ENCODE assay signal across 1 cellular context in the genomic region with DNA sequence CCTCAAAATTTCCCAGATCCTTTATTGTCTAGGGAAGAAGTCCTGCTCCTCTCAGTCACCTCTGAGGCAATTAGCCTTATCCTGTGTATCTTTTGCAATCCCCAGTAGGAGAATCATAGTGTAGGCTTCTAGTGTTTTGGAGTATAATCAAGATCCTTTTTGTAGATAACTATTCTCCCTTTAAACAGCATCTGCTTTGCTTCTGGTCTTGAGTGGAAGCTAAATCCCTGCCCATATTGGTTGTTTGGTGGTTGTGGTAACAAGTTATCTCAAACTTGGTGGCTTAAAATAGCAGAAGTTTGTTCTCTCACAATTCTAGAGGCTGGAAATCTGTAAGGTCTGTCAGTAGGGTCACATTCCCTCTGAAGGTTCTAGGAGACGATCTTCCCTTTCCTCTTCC.
TF ChIP-seq lines count a peak whose summit lies in the region.

No MANE protein-coding gene starts in this region.

TF ChIP-seq in H1, 55 proteins besides CTCF, POLR2A, EP300 and RAD21 (continued from another document):
- TF ChIP-seq, protein P1, sequence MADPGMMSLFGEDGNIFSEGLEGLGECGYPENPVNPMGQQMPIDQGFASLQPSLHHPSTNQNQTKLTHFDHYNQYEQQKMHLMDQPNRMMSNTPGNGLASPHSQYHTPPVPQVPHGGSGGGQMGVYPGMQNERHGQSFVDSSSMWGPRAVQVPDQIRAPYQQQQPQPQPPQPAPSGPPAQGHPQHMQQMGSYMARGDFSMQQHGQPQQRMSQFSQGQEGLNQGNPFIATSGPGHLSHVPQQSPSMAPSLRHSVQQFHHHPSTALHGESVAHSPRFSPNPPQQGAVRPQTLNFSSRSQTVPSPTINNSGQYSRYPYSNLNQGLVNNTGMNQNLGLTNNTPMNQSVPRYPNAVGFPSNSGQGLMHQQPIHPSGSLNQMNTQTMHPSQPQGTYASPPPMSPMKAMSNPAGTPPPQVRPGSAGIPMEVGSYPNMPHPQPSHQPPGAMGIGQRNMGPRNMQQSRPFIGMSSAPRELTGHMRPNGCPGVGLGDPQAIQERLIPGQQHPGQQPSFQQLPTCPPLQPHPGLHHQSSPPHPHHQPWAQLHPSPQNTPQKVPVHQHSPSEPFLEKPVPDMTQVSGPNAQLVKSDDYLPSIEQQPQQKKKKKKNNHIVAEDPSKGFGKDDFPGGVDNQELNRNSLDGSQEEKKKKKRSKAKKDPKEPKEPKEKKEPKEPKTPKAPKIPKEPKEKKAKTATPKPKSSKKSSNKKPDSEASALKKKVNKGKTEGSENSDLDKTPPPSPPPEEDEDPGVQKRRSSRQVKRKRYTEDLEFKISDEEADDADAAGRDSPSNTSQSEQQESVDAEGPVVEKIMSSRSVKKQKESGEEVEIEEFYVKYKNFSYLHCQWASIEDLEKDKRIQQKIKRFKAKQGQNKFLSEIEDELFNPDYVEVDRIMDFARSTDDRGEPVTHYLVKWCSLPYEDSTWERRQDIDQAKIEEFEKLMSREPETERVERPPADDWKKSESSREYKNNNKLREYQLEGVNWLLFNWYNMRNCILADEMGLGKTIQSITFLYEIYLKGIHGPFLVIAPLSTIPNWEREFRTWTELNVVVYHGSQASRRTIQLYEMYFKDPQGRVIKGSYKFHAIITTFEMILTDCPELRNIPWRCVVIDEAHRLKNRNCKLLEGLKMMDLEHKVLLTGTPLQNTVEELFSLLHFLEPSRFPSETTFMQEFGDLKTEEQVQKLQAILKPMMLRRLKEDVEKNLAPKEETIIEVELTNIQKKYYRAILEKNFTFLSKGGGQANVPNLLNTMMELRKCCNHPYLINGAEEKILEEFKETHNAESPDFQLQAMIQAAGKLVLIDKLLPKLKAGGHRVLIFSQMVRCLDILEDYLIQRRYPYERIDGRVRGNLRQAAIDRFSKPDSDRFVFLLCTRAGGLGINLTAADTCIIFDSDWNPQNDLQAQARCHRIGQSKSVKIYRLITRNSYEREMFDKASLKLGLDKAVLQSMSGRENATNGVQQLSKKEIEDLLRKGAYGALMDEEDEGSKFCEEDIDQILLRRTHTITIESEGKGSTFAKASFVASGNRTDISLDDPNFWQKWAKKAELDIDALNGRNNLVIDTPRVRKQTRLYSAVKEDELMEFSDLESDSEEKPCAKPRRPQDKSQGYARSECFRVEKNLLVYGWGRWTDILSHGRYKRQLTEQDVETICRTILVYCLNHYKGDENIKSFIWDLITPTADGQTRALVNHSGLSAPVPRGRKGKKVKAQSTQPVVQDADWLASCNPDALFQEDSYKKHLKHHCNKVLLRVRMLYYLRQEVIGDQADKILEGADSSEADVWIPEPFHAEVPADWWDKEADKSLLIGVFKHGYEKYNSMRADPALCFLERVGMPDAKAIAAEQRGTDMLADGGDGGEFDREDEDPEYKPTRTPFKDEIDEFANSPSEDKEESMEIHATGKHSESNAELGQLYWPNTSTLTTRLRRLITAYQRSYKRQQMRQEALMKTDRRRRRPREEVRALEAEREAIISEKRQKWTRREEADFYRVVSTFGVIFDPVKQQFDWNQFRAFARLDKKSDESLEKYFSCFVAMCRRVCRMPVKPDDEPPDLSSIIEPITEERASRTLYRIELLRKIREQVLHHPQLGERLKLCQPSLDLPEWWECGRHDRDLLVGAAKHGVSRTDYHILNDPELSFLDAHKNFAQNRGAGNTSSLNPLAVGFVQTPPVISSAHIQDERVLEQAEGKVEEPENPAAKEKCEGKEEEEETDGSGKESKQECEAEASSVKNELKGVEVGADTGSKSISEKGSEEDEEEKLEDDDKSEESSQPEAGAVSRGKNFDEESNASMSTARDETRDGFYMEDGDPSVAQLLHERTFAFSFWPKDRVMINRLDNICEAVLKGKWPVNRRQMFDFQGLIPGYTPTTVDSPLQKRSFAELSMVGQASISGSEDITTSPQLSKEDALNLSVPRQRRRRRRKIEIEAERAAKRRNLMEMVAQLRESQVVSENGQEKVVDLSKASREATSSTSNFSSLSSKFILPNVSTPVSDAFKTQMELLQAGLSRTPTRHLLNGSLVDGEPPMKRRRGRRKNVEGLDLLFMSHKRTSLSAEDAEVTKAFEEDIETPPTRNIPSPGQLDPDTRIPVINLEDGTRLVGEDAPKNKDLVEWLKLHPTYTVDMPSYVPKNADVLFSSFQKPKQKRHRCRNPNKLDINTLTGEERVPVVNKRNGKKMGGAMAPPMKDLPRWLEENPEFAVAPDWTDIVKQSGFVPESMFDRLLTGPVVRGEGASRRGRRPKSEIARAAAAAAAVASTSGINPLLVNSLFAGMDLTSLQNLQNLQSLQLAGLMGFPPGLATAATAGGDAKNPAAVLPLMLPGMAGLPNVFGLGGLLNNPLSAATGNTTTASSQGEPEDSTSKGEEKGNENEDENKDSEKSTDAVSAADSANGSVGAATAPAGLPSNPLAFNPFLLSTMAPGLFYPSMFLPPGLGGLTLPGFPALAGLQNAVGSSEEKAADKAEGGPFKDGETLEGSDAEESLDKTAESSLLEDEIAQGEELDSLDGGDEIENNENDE (IDR thresholded peaks at IDR 0.05; ENCODE audit: insufficient replicate concordance, low read length): no peak
- TF ChIP-seq TEAD4 (IDR thresholded peaks at IDR 0.05; ENCODE audit: low read depth, low read length) (no peak), SAP30 (IDR thresholded peaks at IDR 0.05; ENCODE audit: insufficient read depth, insufficient replicate concordance, low read length) (no peak), TBP (IDR thresholded peaks at IDR 0.05; ENCODE audit: low read depth, low read length) (no peak), SUZ12 (IDR thresholded peaks at IDR 0.05; ENCODE audit: low read length) (no peak), RNF2 (IDR thresholded peaks at IDR 0.05; ENCODE audit: borderline replicate concordance, low read depth, low read length, missing control alignments, poor library complexity, severe bottlenecking) (no peak), NANOG (IDR thresholded peaks at IDR 0.05; ENCODE audit: insufficient read depth, low read depth, low read length, poor library complexity, severe bottlenecking) (no peak), KDM1A (IDR thresholded peaks at IDR 0.05; ENCODE audit: borderline replicate concordance, low read length) (no peak), POU5F1 (IDR thresholded peaks at IDR 0.05; ENCODE audit: low read depth, low read length) (no peak), EZH2 (IDR thresholded peaks at IDR 0.05; ENCODE audit: low read depth, low read length, severe bottlenecking) (no peak), CHD1 (IDR thresholded peaks at IDR 0.05; ENCODE audit: low read depth, low read length) (no peak), CHD2 (IDR thresholded peaks at IDR 0.05; ENCODE audit: low read length) (no peak), JUN (IDR thresholded peaks at IDR 0.05; ENCODE audit: low read depth, low read length) (no peak)
